In genomic region chr5:16669776-16670175, GRCh38 we compare ENCODE assay signal across 18 cellular contexts. TPM values are rescaled to one million over a fixed set of nuclear protein-coding genes. Genes with fewer than 3 reads are reported as not detected.
DNase-seq lines count a peak whose midpoint lies in the region; TF ChIP-seq lines count a peak whose summit lies in the region.
"Had no signal": no experiment of that assay in that cellular context is flagged by ENCODE, and none has a peak within 500 bp of the region (broad histone marks: within the 10 kb centered on the region; RNA-seq: fewer than 3 reads in every experiment).

No MANE protein-coding gene starts in this region.

- no peak for TF ChIP-seq CTCF in HFFc6 (IDR thresholded peaks at IDR 0.05)
- TF ChIP-seq CTCF in brain microvascular endothelial cell (IDR thresholded peaks at IDR 0.05; ENCODE audit: low read depth, low read length, missing control alignments) = no peak

- peaks cover 11% of the 10 kb centered on the region for H3K4me1 Mint-ChIP-seq in HFFc6 (ENCODE audit: low read depth)

- in situ Hi-C loops in brain microvascular endothelial cell (cut with HindIII; ENCODE audit: low pct_ligation_motif_present, low sequenced_read_pairs) = no loop called here

- H3K4me3 ChIP-seq in brain microvascular endothelial cell (ENCODE audit: low read depth, low read length) (no peak overlapping the region), skeletal muscle cell (ENCODE audit: low read depth, low read length) (no peak overlapping the region)
- H3K4me3 ChIP-seq: adrenal gland, neural progenitor cell, Peyer's patch, SJSA1 had no signal

- no peaks in the 10 kb centered on the region for H3K27me3 ChIP-seq in brain microvascular endothelial cell (replicated peaks)
- H3K27me3 ChIP-seq: adrenal gland, neural progenitor cell, Peyer's patch, SJSA1 had no signal

- peaks cover 11% of the 10 kb centered on the region for H3K27me3 Mint-ChIP-seq in HFFc6 (ENCODE audit: insufficient read depth)

- H3K27ac ChIP-seq in brain microvascular endothelial cell = peak overlapping the region; percentile 3
- H3K27ac ChIP-seq: adrenal gland, KMS-11, neural progenitor cell, Peyer's patch, SJSA1 had no signal

- peaks cover 54% of the 10 kb centered on the region for H3K36me3 Mint-ChIP-seq in HFFc6 (ENCODE audit: low read depth)

- peak; percentile 62 for DNase-seq in HFFc6
- DNase-seq in brain microvascular endothelial cell = peak; percentile 72
- peak; percentile 59 for DNase-seq in fibroblast of the conjunctiva (ENCODE audit: low read depth)
- DNase-seq in skeletal muscle cell (ENCODE audit: low read depth) = peak; percentile 52
- DNase-seq in NCI-H345 treated with DMSO at 0.1 percent for 48 hours (lab: John Stamatoyannopoulos, UW; ENCODE audit: unreplicated experiment) = no peak
- no peak for DNase-seq in activated CD4-positive, CD25-positive, alpha-beta regulatory T cell (lab: John Stamatoyannopoulos, UW)
- no peak for DNase-seq in NCI-H526 (lab: John Stamatoyannopoulos, UW)
- DNase-seq: adrenal gland; COR-L47; left cardiac atrium; MV-4-11; NCI-H187 treated with DMSO at 0.1 percent for 48 hours; NCI-H446; NK-92 treated with Interleukin-12 subunit alpha and Interleukin-12 subunit beta, amount 100 ng/mL, for 24 hours; Peyer's patch had no signal

- H3K36me3 ChIP-seq in brain microvascular endothelial cell (replicated peaks) = peaks cover 79% of the 10 kb centered on the region
- H3K36me3 ChIP-seq: adrenal gland had no signal

- peak overlapping the region; percentile 63; the same call in 1 of the 2 replicates for H3K27ac Mint-ChIP-seq in HFFc6
- H3K27ac Mint-ChIP-seq: neural progenitor cell had no signal

- no peaks in the 10 kb centered on the region; the same call in 1 of the 2 replicates for H3K9me3 Mint-ChIP-seq in HFFc6
- H3K9me3 Mint-ChIP-seq: neural progenitor cell had no signal

- H3K4me3 Mint-ChIP-seq in HFFc6 = no peak overlapping the region
- H3K4me3 Mint-ChIP-seq: neural progenitor cell had no signal

RNA-seq across cellular contexts. Expression of gene RETREG1, which starts 53.0 kb away (rescaled TPM):
- total RNA-seq in HFFc6 (2021; fragmentation: NEBNext Ultra II Directional; extraction: Animal tissue kit (Norgen Biotek cat#: 25700)) = under 1 TPM in 2 of 6 experiments, not detected in 4; 0.09 to 0.14 TPM

Comparison
In these comparisons a context has a peak if more than half of its experiments do, and no peak if none do; other contexts are left out.
1. DNase-seq: peak in HFFc6 (single experiment), brain microvascular endothelial cell (single experiment), fibroblast of the conjunctiva (single experiment) and skeletal muscle cell (single experiment); none in NCI-H345 treated with DMSO at 0.1 percent for 48 hours (single experiment), activated CD4-positive, CD25-positive, alpha-beta regulatory T cell (0 of 4) and NCI-H526 (0 of 2).